ENCODE assay signal across 8 cellular contexts in the genomic region with DNA sequence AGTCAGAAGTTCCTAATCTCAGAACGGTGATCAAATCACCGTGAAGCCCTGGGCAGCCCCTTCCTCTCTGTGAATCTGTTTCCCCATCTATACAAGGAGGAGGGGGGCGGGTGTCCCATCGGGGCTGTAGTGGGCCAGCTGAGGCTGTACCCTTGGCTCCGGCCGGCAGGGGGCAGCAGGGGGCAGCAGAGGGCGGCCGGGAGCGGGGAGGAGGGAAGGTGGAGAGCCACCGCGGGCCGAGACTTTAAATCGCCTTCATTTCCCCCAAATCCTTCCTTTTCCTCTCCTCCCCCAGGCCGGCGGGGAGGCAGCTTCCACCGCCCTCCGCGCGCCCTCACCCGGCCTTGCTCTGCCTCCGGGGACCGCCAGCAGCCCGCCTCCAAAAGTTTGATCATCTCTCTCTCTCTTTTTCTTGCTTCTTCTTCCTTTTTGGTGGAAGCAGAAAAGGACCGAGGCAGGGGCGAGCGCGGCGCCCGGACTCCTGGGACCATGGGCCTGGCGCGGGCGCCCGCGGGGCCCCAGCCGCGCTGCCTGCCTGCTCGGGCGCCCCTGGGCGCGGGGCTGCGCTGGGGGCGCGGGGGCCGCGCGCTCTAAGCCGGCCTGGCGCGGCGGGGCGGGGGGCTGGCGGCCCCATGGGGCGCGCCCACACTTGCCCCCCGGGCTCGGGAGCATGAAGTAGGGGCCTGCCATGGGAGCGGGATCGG. TPM values are rescaled to one million over a fixed set of nuclear protein-coding genes. Genes with fewer than 3 reads are reported as not detected.
A peak's percentile ranks its signal among the peaks of the same experiment; 100 is the strongest.
DNase-seq lines count a peak whose midpoint lies in the region; ATAC-seq and TF ChIP-seq lines count a peak whose summit lies in the region.

A gene (plus strand): TSS at position 275 of the 704 bp plus-strand sequence. CDS start 414 bp downstream, at position 689.

- H3K4me3 Mint-ChIP-seq in CD14-positive monocyte (peak within 1 kb of the TSS; percentile 75 to 95), neural progenitor cell (peak within 1 kb of the TSS; percentile 98)
- peak within 1 kb of the TSS; percentile 92 to 93 for H3K4me3 Mint-ChIP-seq in stimulated activated naive CD8-positive, alpha-beta T cell treated with anti-CD3 and anti-CD28 coated beads, Interleukin-15, amount 100 ng/mL, for 72 hours

- TF ChIP-seq CTCF in CD14-positive monocyte (IDR thresholded peaks at IDR 0.05) (peak; percentile 89), neural progenitor cell (IDR thresholded peaks at IDR 0.05) (peak; percentile 95)

- H3K4me1 ChIP-seq in neural progenitor cell: peaks cover 33% of the 10 kb centered on the region

- H2AFZ ChIP-seq in neural progenitor cell (replicated peaks): peak within 1 kb of the TSS; percentile 92

- peaks cover 37% of the 10 kb centered on the region for H3K27me3 ChIP-seq in neural progenitor cell

- H3K4me1 Mint-ChIP-seq in CD14-positive monocyte (peaks cover 10% of the 10 kb centered on the region), neural progenitor cell (peaks cover 51% of the 10 kb centered on the region)
- H3K4me1 Mint-ChIP-seq in stimulated activated naive CD8-positive, alpha-beta T cell treated with anti-CD3 and anti-CD28 coated beads, Interleukin-15, amount 100 ng/mL, for 72 hours: peaks cover 29% of the 10 kb centered on the region

- H4K20me1 ChIP-seq in neural progenitor cell (ENCODE audit: low read depth): peaks cover 23% of the 10 kb centered on the region

- H3K36me3 ChIP-seq in neural progenitor cell: no peaks in the 10 kb centered on the region

- H3K36me3 Mint-ChIP-seq in CD14-positive monocyte (peaks cover 3 to 9% of the 10 kb centered on the region in 2 donors), neural progenitor cell (peaks cover 4% of the 10 kb centered on the region)

- H3K27ac ChIP-seq in neural progenitor cell: no peak within 1 kb of the TSS

- H3K27me3 Mint-ChIP-seq in CD14-positive monocyte (ENCODE audit: low read depth in 3 of 3) (peaks cover 58 to 79% (median 70%) of the 10 kb centered on the region in 3 donors), neural progenitor cell (ENCODE audit: insufficient read depth, low read depth) (peaks cover 27% of the 10 kb centered on the region)
- H3K27me3 Mint-ChIP-seq in stimulated activated naive CD8-positive, alpha-beta T cell treated with anti-CD3 and anti-CD28 coated beads, Interleukin-15, amount 100 ng/mL, for 72 hours: peaks cover 48% of the 10 kb centered on the region

- no peaks in the 10 kb centered on the region for H3K9me3 ChIP-seq in neural progenitor cell (ENCODE audit: low read depth)

- ATAC-seq in GM19463 (IDR thresholded peaks at IDR 0.05; ENCODE audit: unreplicated experiment): peak; percentile 87
- ATAC-seq in stimulated activated naive CD8-positive, alpha-beta T cell treated with anti-CD3 and anti-CD28 coated beads, Interleukin-15, amount 100 ng/mL, for 72 hours: peak; percentile 85

- intact Hi-C loops in CD14-positive monocyte (cut with micrococcal nuclease): loop anchor here (5.0 kb wide), 2 partner anchors 137 to 147 kb away; no protein-coding TSS in a partner anchor

- peak within 1 kb of the TSS; percentile 78 for H3K4me3 ChIP-seq in neural progenitor cell

- H3K79me2 ChIP-seq in neural progenitor cell (ENCODE audit: low read depth): peaks cover 2% of the 10 kb centered on the region

- DNase-seq in CD14-positive monocyte (ENCODE audit: low spot score) (peak; percentile 58), HuH-7 (ENCODE audit: low spot score) (peak; percentile 96), SHP77 treated with DMSO at 0.1 percent for 48 hours (lab: John Stamatoyannopoulos, UW) (peak; percentile 5), foreskin melanocyte (peak; percentile 61), neural progenitor cell (ENCODE audit: low spot score) (peak; percentile 93)
- peak; percentile 49 to 73 (median 60) for DNase-seq in activated naive CD4-positive, alpha-beta T cell (lab: John Stamatoyannopoulos, UW)
- DNase-seq in stimulated activated naive CD8-positive, alpha-beta T cell treated with anti-CD3 and anti-CD28 coated beads, Interleukin-15, amount 100 ng/mL, for 72 hours: peak; percentile 87

- no peak within 1 kb of the TSS for H3K9ac ChIP-seq in neural progenitor cell

- H3F3A ChIP-seq in neural progenitor cell (ENCODE audit: low read depth): peaks cover 30% of the 10 kb centered on the region

- H3K27ac Mint-ChIP-seq in CD14-positive monocyte (peak within 1 kb of the TSS in 2 of 7 donors; percentile 54 to 64), neural progenitor cell (peak within 1 kb of the TSS; percentile 98)
- peak within 1 kb of the TSS; percentile 13 to 97 for H3K27ac Mint-ChIP-seq in stimulated activated naive CD8-positive, alpha-beta T cell treated with anti-CD3 and anti-CD28 coated beads, Interleukin-15, amount 100 ng/mL, for 72 hours

- H3K4me2 ChIP-seq in neural progenitor cell: peak within 1 kb of the TSS; percentile 91

- H3K9me3 Mint-ChIP-seq in CD14-positive monocyte: peaks cover 0 to 15% (median 6%) of the 10 kb centered on the region in 7 donors
- no peaks in the 10 kb centered on the region for H3K9me3 Mint-ChIP-seq in neural progenitor cell
- H3K9me3 Mint-ChIP-seq in stimulated activated naive CD8-positive, alpha-beta T cell treated with anti-CD3 and anti-CD28 coated beads, Interleukin-15, amount 100 ng/mL, for 72 hours: no peaks in the 10 kb centered on the region

RNA-seq across cellular contexts. Expression of the gene that starts here (rescaled TPM):
- polyA plus RNA-seq in CD14-positive monocyte: not detected
- 4.3 and 16.2 TPM in 2 replicates for total RNA-seq in neural progenitor cell (ENCODE audit: low replicate concordance)

Comparison
In these comparisons a context has a peak if more than half of its experiments do, and no peak if none do; other contexts are left out.
1. Peak in DNase-seq in CD14-positive monocyte; RNA of the gene not detected or under 1 TPM.
2. DNase-seq: peak in every context shown above with its lines; median percentile 96 in HuH-7; 93 in neural progenitor cell; 87 in stimulated activated naive CD8-positive, alpha-beta T cell treated with anti-CD3 and anti-CD28 coated beads, Interleukin-15, amount 100 ng/mL, for 72 hours; 61 in foreskin melanocyte; 60 in activated naive CD4-positive, alpha-beta T cell; 58 in CD14-positive monocyte; 5 in SHP77 treated with DMSO at 0.1 percent for 48 hours.